ENCODE assay signal across 1 cellular context in the genomic region with DNA sequence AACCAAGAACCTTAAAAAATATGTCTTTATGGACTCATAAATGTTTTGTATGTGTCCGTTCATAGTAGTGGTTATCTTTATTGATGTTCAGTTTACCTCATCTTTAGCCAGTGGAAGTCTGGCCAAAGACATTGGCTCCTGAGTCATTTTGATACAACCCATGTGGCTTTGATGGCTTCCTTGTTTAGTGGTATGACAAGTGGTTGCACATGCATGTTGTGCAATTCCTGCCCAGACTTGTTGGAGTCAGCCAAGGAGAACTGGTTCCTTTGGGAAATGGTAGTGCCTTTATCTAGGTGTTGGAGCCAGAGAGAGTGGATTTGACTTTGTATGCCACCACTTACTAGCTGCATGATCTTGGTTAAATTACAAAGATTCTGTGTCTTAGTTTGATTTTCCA.
TF ChIP-seq lines count a peak whose summit lies in the region.

No MANE protein-coding gene starts in this region.

TF ChIP-seq in WTC11, 78 proteins besides CTCF, POLR2A, EP300 and RAD21 (continued from another document):
- TF ChIP-seq, protein P1, sequence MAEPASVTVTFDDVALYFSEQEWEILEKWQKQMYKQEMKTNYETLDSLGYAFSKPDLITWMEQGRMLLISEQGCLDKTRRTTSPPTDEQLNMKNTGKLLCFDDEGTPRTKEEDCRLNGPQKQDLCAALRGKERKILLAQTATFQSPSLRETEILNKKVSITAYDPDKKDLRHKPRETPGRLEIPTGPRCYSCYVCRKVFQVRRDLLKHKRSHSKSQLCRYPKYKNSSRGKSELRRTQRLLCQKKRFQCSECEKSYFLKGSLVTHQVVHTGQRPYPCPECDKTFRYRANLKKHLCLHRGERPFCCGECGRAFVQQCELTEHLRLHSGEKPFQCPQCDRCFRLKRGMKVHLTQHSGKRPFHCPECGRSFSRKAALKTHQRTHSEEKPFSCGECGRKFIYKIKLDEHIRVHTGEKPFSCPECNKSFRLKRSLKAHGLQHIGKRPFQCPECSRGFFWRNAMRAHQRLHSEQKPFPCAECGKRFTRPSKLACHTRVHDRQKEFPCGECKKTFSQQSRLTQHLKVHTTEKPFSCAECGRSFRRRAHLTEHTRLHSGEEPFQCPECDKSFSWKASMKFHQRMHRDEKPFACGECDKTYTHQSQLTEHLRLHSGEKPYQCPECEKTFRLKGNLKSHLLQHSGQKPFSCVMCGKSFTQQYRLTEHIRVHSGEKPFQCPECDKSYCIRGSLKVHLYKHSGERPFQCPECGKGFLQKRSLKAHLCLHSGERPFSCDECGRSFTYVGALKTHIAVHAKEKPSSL (CRISPR knock-in tag; conservative IDR thresholded peaks at IDR 0.05): no peak
- TF ChIP-seq TEAD1 (CRISPR knock-in tag; IDR thresholded peaks at IDR 0.05): no peak
